Comparison of ENCODE assay signal across 26 cellular contexts in the genomic region with DNA sequence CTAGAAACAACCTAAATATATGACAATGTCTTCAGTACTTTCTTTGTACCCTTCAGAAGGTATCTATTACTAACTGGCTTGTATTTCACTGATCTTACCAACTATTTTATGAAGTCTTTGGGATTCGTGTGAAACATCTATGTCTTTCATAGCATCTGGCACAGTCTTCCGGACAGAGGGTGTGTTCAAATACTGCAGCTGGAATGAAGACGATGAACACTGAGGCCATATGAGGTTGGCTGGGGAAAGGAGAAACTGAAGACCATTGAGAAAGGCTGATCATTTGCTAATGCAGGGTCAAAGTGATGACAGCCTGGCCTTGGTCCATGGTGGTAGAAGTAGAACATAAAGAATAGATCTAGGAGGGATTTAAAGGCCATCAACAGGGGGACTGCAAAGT.
"Had no signal": no experiment of that assay in that cellular context is flagged by ENCODE, and none has a peak within 500 bp of the region (broad histone marks: within the 10 kb centered on the region; RNA-seq: fewer than 3 reads in every experiment).

No MANE protein-coding gene starts in this region.

- DNase-seq: heart left ventricle; hypothalamus; immature natural killer cell; kidney; lower lobe of right lung; mammary epithelial cell; mesenchymal stem cell; naive B cell; natural killer cell; ovary; right cardiac atrium; stimulated activated CD4-positive, alpha-beta T cell treated with anti-CD3 and anti-CD28 coated beads, Interleukin-12 subunit alpha, Interleukin-12 subunit beta, amount 100 ng/mL, for 4 hours; stimulated activated CD4-positive, alpha-beta T cell treated with anti-CD3 and anti-CD28 coated beads, Interleukin-15, amount 100 ng/mL, for 24 hours; stimulated activated CD4-positive, alpha-beta T cell treated with anti-CD3 and anti-CD28 coated beads, Interleukin-2, amount 100 ng/mL, for 24 hours; stimulated activated CD4-positive, alpha-beta T cell treated with anti-CD3 and anti-CD28 coated beads, Interleukin-4, amount 100 ng/mL, for 1 hour; stimulated activated naive B cell treated with anti-CD40 and anti-IgM and Interleukin-4, amounts not matched to agents 10 μg/mL and 1 μg/mL and 100 μg/mL, for 72 hours; tibial artery had no signal

- H3K4me1 Mint-ChIP-seq: immature natural killer cell, natural killer cell had no signal

- FAIRE-seq: islet of Langerhans, kidney had no signal

- H3K9me3 Mint-ChIP-seq: stimulated activated naive B cell treated with anti-CD40 and anti-IgM and Interleukin-4, amounts not matched to agents 10 μg/mL and 1 μg/mL and 100 μg/mL, for 72 hours; stimulated activated naive CD8-positive, alpha-beta T cell treated with anti-CD3 and anti-CD28 coated beads, Interleukin-15, Interleukin-2, amounts not matched to agents 100 ng/mL and 50 ng/mL, for 24 hours had no signal

- ATAC-seq: heart left ventricle; lower lobe of right lung; natural killer cell; right cardiac atrium; sciatic nerve; stimulated activated naive B cell treated with anti-CD40 and anti-IgM and Interleukin-4, amounts not matched to agents 10 μg/mL and 1 μg/mL and 100 μg/mL, for 72 hours had no signal

- H3K36me3 ChIP-seq: heart left ventricle, lower lobe of right lung, ovary, suprapubic skin, thoracic aorta, tibial artery, vagina had no signal

- H3K9me3 ChIP-seq: heart left ventricle, lower lobe of right lung, ovary, suprapubic skin, thoracic aorta, tibial artery, vagina had no signal

- H3K4me3 Mint-ChIP-seq: immature natural killer cell; naive B cell; natural killer cell; stimulated activated naive B cell treated with anti-CD40 and anti-IgM and Interleukin-4, amounts not matched to agents 10 μg/mL and 1 μg/mL and 100 μg/mL, for 72 hours; stimulated activated naive CD8-positive, alpha-beta T cell treated with anti-CD3 and anti-CD28 coated beads, Interleukin-15, Interleukin-2, amounts not matched to agents 100 ng/mL and 50 ng/mL, for 24 hours; type B pancreatic cell had no signal

- H3K36me3 Mint-ChIP-seq: naive B cell; natural killer cell; stimulated activated naive B cell treated with anti-CD40 and anti-IgM and Interleukin-4, amounts not matched to agents 10 μg/mL and 1 μg/mL and 100 μg/mL, for 72 hours had no signal

- H3K27me3 Mint-ChIP-seq: naive B cell had no signal

- H3K4me3 ChIP-seq: heart left ventricle, lower lobe of right lung, ovary, skin epidermis, suprapubic skin, thoracic aorta, tibial artery, vagina had no signal

- H3K27ac ChIP-seq: heart left ventricle, ovary, skin epidermis, suprapubic skin, thoracic aorta, tibial artery, vagina had no signal

- H3K27me3 ChIP-seq: heart left ventricle, ovary, suprapubic skin, tibial artery, vagina had no signal

- H3K4me1 ChIP-seq: suprapubic skin, tibial artery, vagina had no signal

- H3K27ac Mint-ChIP-seq: immature natural killer cell; naive B cell; natural killer cell; progenitor cell of endocrine pancreas; stimulated activated naive B cell treated with anti-CD40 and anti-IgM and Interleukin-4, amounts not matched to agents 10 μg/mL and 1 μg/mL and 100 μg/mL, for 72 hours; stimulated activated naive CD8-positive, alpha-beta T cell treated with anti-CD3 and anti-CD28 coated beads, Interleukin-15, Interleukin-2, amounts not matched to agents 100 ng/mL and 50 ng/mL, for 24 hours; type B pancreatic cell had no signal
